Comparison of ENCODE assay signal across 20 cellular contexts in the genomic region with DNA sequence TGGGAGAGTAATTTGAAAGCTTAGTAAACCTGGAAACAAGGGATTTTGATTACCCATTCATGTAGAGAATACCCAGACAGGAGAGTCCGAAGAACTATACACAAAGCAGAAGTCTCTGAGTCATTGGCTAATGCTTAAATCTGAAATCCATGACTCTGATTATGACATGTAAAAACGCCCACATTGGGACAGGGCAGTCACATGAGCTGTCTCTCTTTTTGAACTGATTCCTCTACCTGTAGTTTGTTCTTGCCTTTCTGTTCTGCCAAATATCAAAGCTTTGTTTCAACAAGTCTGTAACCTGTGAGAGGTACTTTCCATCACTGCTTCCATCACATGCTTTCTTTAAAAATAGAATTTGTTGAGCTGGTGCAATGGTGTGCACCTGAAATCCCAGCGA. TPM values are rescaled to one million over a fixed set of nuclear protein-coding genes. Genes with fewer than 3 reads are reported as not detected.
A peak's percentile ranks its signal among the peaks of the same experiment; 100 is the strongest.
DNase-seq lines count a peak whose midpoint lies in the region; ATAC-seq, FAIRE-seq and TF ChIP-seq lines count a peak whose summit lies in the region.
"Had no signal": no experiment of that assay in that cellular context is flagged by ENCODE, and none has a peak within 500 bp of the region (broad histone marks: within the 10 kb centered on the region; RNA-seq: fewer than 3 reads in every experiment).

No MANE protein-coding gene starts in this region.

- H3K27me3 ChIP-seq in bronchial epithelial cell (ENCODE audit: control insufficient read depth, insufficient read depth, low read length): peaks cover 3% of the 10 kb centered on the region
- H3K27me3 ChIP-seq in osteoblast (ENCODE audit: insufficient read depth, low read length): no peaks in the 10 kb centered on the region
- H3K27me3 ChIP-seq: brain microvascular endothelial cell, MG63, Peyer's patch had no signal

- peak; percentile 44 for DNase-seq in GM10266 (ENCODE audit: extremely low spot score)
- DNase-seq in bronchial epithelial cell (ENCODE audit: low read depth): peak; percentile 93
- peak; percentile 65 for DNase-seq in osteoblast (ENCODE audit: insufficient read length, low spot score, missing footprints)
- DNase-seq in stimulated activated CD4-positive, alpha-beta T cell treated with anti-CD3 and anti-CD28 coated beads, Interleukin-2, amount 100 ng/mL, for 48 hours: no peak
- DNase-seq in activated naive CD8-positive, alpha-beta T cell treated with anti-CD3 and anti-CD28 coated beads for 36 hours: no peak
- DNase-seq in NCI-H524 (lab: John Stamatoyannopoulos, UW): no peak
- DNase-seq: activated CD4-positive, CD25-positive, alpha-beta regulatory T cell; activated CD8-positive, alpha-beta memory T cell treated with anti-CD3 and anti-CD28 coated beads, Interleukin-2, amount 50 U/mL, for 4 hours; activated naive CD4-positive, alpha-beta T cell treated with anti-CD3 and anti-CD28 coated beads for 36 hours; AML-193; brain microvascular endothelial cell; lower lobe of right lung; MG63; NCI-H2081; NCI-H526; nephron progenitor cell; Peyer's patch; substantia nigra had no signal

- FAIRE-seq in bronchial epithelial cell (lab: Jason Lieb, UNC): peak; percentile 40
- FAIRE-seq: D721Med had no signal

- H3K27ac Mint-ChIP-seq in activated naive CD8-positive, alpha-beta T cell treated with anti-CD3 and anti-CD28 coated beads for 36 hours: no peak overlapping the region
- H3K27ac Mint-ChIP-seq: activated naive CD4-positive, alpha-beta T cell treated with anti-CD3 and anti-CD28 coated beads for 36 hours; nephron progenitor cell had no signal

- no peak overlapping the region for H3K27ac ChIP-seq in osteoblast (ENCODE audit: low read depth, low read length)
- H3K27ac ChIP-seq: brain microvascular endothelial cell, lower lobe of right lung, Peyer's patch had no signal

- no peaks in the 10 kb centered on the region for H4K20me1 ChIP-seq in osteoblast (ENCODE audit: insufficient read depth, low read length)

- H3K4me3 ChIP-seq in bronchial epithelial cell (ENCODE audit: low read depth, low read length) (no peak overlapping the region), osteoblast (ENCODE audit: insufficient read depth, low read length) (no peak overlapping the region)
- H3K4me3 ChIP-seq: lower lobe of right lung, MG63, Peyer's patch had no signal

- TF ChIP-seq CTCF in GM10266 (IDR thresholded peaks at IDR 0.05; ENCODE audit: control insufficient read depth, insufficient read depth, low read depth, missing control alignments): no peak
- TF ChIP-seq CTCF in bronchial epithelial cell (IDR thresholded peaks at IDR 0.05; ENCODE audit: insufficient read depth, low read length, severe bottlenecking): no peak
- TF ChIP-seq CTCF in osteoblast (IDR thresholded peaks at IDR 0.05; ENCODE audit: extremely low read depth, low read depth, low read length): no peak

- H3K4me2 ChIP-seq in osteoblast (ENCODE audit: insufficient read depth, low read length): no peak overlapping the region

- no peaks in the 10 kb centered on the region for H3K9me3 ChIP-seq in osteoblast (ENCODE audit: low read depth, low read length)
- H3K9me3 ChIP-seq: lower lobe of right lung, MG63, Peyer's patch had no signal

- H3K4me1 Mint-ChIP-seq in activated naive CD8-positive, alpha-beta T cell treated with anti-CD3 and anti-CD28 coated beads for 36 hours: no peaks in the 10 kb centered on the region

- no peaks in the 10 kb centered on the region for H3K36me3 Mint-ChIP-seq in activated naive CD8-positive, alpha-beta T cell treated with anti-CD3 and anti-CD28 coated beads for 36 hours

- peaks cover 34% of the 10 kb centered on the region for H3K27me3 Mint-ChIP-seq in activated naive CD8-positive, alpha-beta T cell treated with anti-CD3 and anti-CD28 coated beads for 36 hours

- H3K36me3 ChIP-seq in bronchial epithelial cell (ENCODE audit: control insufficient read depth, insufficient read depth, low read length): no peaks in the 10 kb centered on the region
- no peaks in the 10 kb centered on the region for H3K36me3 ChIP-seq in osteoblast (ENCODE audit: insufficient read depth, low read length)
- H3K36me3 ChIP-seq: brain microvascular endothelial cell, lower lobe of right lung, MG63, Peyer's patch had no signal

- no peaks in the 10 kb centered on the region for H3K79me2 ChIP-seq in osteoblast (ENCODE audit: insufficient read depth, low read length)

- ATAC-seq in HG03432 (IDR thresholded peaks at IDR 0.05; ENCODE audit: unreplicated experiment): peak; percentile 60

- no peak overlapping the region for H2AFZ ChIP-seq in osteoblast (ENCODE audit: low read length)

- no peaks in the 10 kb centered on the region for H3K9me3 Mint-ChIP-seq in activated naive CD8-positive, alpha-beta T cell treated with anti-CD3 and anti-CD28 coated beads for 36 hours
- H3K9me3 Mint-ChIP-seq: activated naive CD4-positive, alpha-beta T cell treated with anti-CD3 and anti-CD28 coated beads for 36 hours; nephron progenitor cell had no signal

- no peak overlapping the region for H3K4me3 Mint-ChIP-seq in activated naive CD8-positive, alpha-beta T cell treated with anti-CD3 and anti-CD28 coated beads for 36 hours
- H3K4me3 Mint-ChIP-seq: activated naive CD4-positive, alpha-beta T cell treated with anti-CD3 and anti-CD28 coated beads for 36 hours; nephron progenitor cell had no signal

- peaks cover 16% of the 10 kb centered on the region for H3K4me1 ChIP-seq in osteoblast (ENCODE audit: insufficient read depth, low read length)
- H3K4me1 ChIP-seq: lower lobe of right lung, Peyer's patch had no signal

RNA-seq across cellular contexts. Expression of a gene that starts 4.3 kb away (rescaled TPM):
- total RNA-seq in bronchial epithelial cell: 13.4 and 57.0 TPM in 2 replicates
- 380 and 480 TPM in 2 replicates for total RNA-seq in osteoblast
- 1 to 10 TPM; 1.8 to 1.9 TPM for total RNA-seq in activated naive CD8-positive, alpha-beta T cell treated with anti-CD3 and anti-CD28 coated beads for 36 hours

RNA-seq across cellular contexts. Expression of a gene that starts 56.8 kb away (rescaled TPM):
- 61.6 and 81.5 TPM in 2 replicates for total RNA-seq in bronchial epithelial cell
- total RNA-seq in osteoblast: 38.4 and 43.6 TPM in 2 replicates
- total RNA-seq in activated naive CD8-positive, alpha-beta T cell treated with anti-CD3 and anti-CD28 coated beads for 36 hours: 100 to 1,000 TPM; 116 to 120 TPM

Comparison
In these comparisons a context has a peak if more than half of its experiments do, and no peak if none do; other contexts are left out.
1. DNase-seq: peak in GM10266 (single experiment), bronchial epithelial cell (single experiment) and osteoblast (single experiment); none in stimulated activated CD4-positive, alpha-beta T cell treated with anti-CD3 and anti-CD28 coated beads, Interleukin-2, amount 100 ng/mL, for 48 hours (0 of 2), activated naive CD8-positive, alpha-beta T cell treated with anti-CD3 and anti-CD28 coated beads for 36 hours (single experiment) and NCI-H524 (0 of 2).